In genomic region chr1:85330711-85331290, GRCh38 we compare ENCODE assay signal across 8 cellular contexts. TPM values are rescaled to one million over a fixed set of nuclear protein-coding genes. Genes with fewer than 3 reads are reported as not detected.
DNase-seq lines count a peak whose midpoint lies in the region; ATAC-seq and TF ChIP-seq lines count a peak whose summit lies in the region.

No MANE protein-coding gene starts in this region.

- peak; percentile 99 for DNase-seq in Daoy (ENCODE audit: low read depth)
- DNase-seq in cardiac fibroblast (ENCODE audit: low read depth in 2 of 2), result peak; percentile 97 to 98
- DNase-seq in stimulated activated CD4-positive, alpha-beta T cell treated with anti-CD3 and anti-CD28 coated beads, Interleukin-4, amount 100 ng/mL, for 4 hours, result no peak
- no peak for DNase-seq in NCI-H1417 (lab: John Stamatoyannopoulos, UW)
- DNase-seq in 8988T, result no peak

- ATAC-seq in HG03175 (IDR thresholded peaks at IDR 0.05; ENCODE audit: unreplicated experiment) (peak; percentile 56), HG03521 (IDR thresholded peaks at IDR 0.05; ENCODE audit: unreplicated experiment) (no peak)

- H3K4me3 ChIP-seq in cardiac fibroblast (replicated peaks in 1 of 2; ENCODE audit: low read depth in 2 of 2, low read length in 2 of 2), result no peak overlapping the region

- H3K36me3 Mint-ChIP-seq in nephron (ENCODE audit: low read depth), result peaks cover 16% of the 10 kb centered on the region

- H3K4me3 Mint-ChIP-seq in nephron, result no peak overlapping the region

- H3K4me1 Mint-ChIP-seq in nephron, result peaks cover 20% of the 10 kb centered on the region

- peaks cover 15% of the 10 kb centered on the region for H3K9me3 Mint-ChIP-seq in nephron

- no peak for TF ChIP-seq CTCF in cardiac fibroblast (IDR thresholded peaks at IDR 0.05; ENCODE audit: low read depth, low read length)
- no peak for TF ChIP-seq CTCF in nephron (IDR thresholded peaks at IDR 0.05; ENCODE audit: unreplicated experiment in 3 of 3)

- H3K27ac Mint-ChIP-seq in nephron, result peak overlapping the region; percentile 43 to 85 (median 85)

- no peaks in the 10 kb centered on the region for H3K27me3 Mint-ChIP-seq in nephron (ENCODE audit: low read depth)

RNA-seq across cellular contexts. Expression of gene BCL10, which starts 54.4 kb away (rescaled TPM):
- 50.7 and 73.2 TPM in 2 replicates for total RNA-seq in Daoy (2014; rRNA removed; shearing (Covaris generic))

Comparison
In these comparisons a context has a peak if more than half of its experiments do, and no peak if none do; other contexts are left out.
1. DNase-seq: peak in Daoy (single experiment) and cardiac fibroblast (2 of 2); none in stimulated activated CD4-positive, alpha-beta T cell treated with anti-CD3 and anti-CD28 coated beads, Interleukin-4, amount 100 ng/mL, for 4 hours (0 of 2), NCI-H1417 (0 of 3) and 8988T (single experiment).